In genomic region chr4:138494931-138495330, GRCh38 we compare ENCODE assay signal across 9 cellular contexts.
DNase-seq lines count a peak whose midpoint lies in the region; ATAC-seq and TF ChIP-seq lines count a peak whose summit lies in the region.
"Had no signal": no experiment of that assay in that cellular context is flagged by ENCODE, and none has a peak within 500 bp of the region (broad histone marks: within the 10 kb centered on the region; RNA-seq: fewer than 3 reads in every experiment).

No MANE protein-coding gene starts in this region.

- H3K27me3 ChIP-seq in GM23338 (ENCODE audit: insufficient read depth) (no peaks in the 10 kb centered on the region), Panc1 (ENCODE audit: control insufficient read depth, insufficient read depth, low read length) (no peaks in the 10 kb centered on the region), left ventricle myocardium inferior (ENCODE audit: low read depth) (no peaks in the 10 kb centered on the region)

- no peaks in the 10 kb centered on the region for H3K9me2 ChIP-seq in GM23338 (ENCODE audit: insufficient read depth)

- no peaks in the 10 kb centered on the region; the same call in 2 of the 3 replicates for H3K36me3 Mint-ChIP-seq in GM23338 (ENCODE audit: low read depth)
- no peaks in the 10 kb centered on the region for H3K36me3 Mint-ChIP-seq in activated CD8-positive, alpha-beta T cell treated with anti-CD3 and anti-CD28 coated beads for 36 hours (ENCODE audit: low read depth)

- H3K27me3 Mint-ChIP-seq in GM23338 (ENCODE audit: insufficient read depth, low read depth, poor library complexity), result peaks cover 3% of the 10 kb centered on the region
- no peaks in the 10 kb centered on the region for H3K27me3 Mint-ChIP-seq in activated CD8-positive, alpha-beta T cell treated with anti-CD3 and anti-CD28 coated beads for 36 hours

- intact Hi-C loops in Panc1 (cut with micrococcal nuclease; ENCODE audit: unreplicated experiment), result no loop called here
- intact Hi-C loops in left ventricle myocardium inferior (cut with micrococcal nuclease), result no loop called here
- intact Hi-C loops in activated CD8-positive, alpha-beta T cell treated with anti-CD3 and anti-CD28 coated beads for 36 hours (cut with micrococcal nuclease), result no loop called here

- H3K27ac Mint-ChIP-seq in GM23338, result no peak overlapping the region
- no peak overlapping the region for H3K27ac Mint-ChIP-seq in activated CD8-positive, alpha-beta T cell treated with anti-CD3 and anti-CD28 coated beads for 36 hours
- H3K27ac Mint-ChIP-seq: dendritic cell treated with granulocyte-macrophage colony-stimulating factor and Interleukin-4, amounts not matched to agents 40 ng/mL and 50 ng/mL, for 4 days had no signal

- no peaks in the 10 kb centered on the region for H4K20me1 ChIP-seq in GM23338 (replicated peaks; ENCODE audit: insufficient read depth)

- CTCF ChIA-PET in Panc1 (lab: Charles Lee), result no interaction called here
- CTCF ChIA-PET in activated CD8-positive, alpha-beta T cell treated with anti-CD3 and anti-CD28 coated beads for 36 hours (lab: Charles Lee), result no interaction called here

- H3K4me3 ChIP-seq in GM23338 (no peak overlapping the region), Panc1 (ENCODE audit: low read depth in 2 of 2, low read length in 2 of 2) (no peak overlapping the region), left ventricle myocardium inferior (no peak overlapping the region)

- ATAC-seq in GM23338 (peak; percentile 100), Panc1 (no peak), GM21515 (IDR thresholded peaks at IDR 0.05; ENCODE audit: unreplicated experiment) (no peak)
- no peak for ATAC-seq in activated CD8-positive, alpha-beta T cell treated with anti-CD3 and anti-CD28 coated beads for 36 hours

- H3K4me1 ChIP-seq in GM23338 (ENCODE audit: insufficient read depth) (no peaks in the 10 kb centered on the region), Panc1 (ENCODE audit: control insufficient read depth, insufficient read depth, low read length) (no peaks in the 10 kb centered on the region), left ventricle myocardium inferior (peaks cover 3% of the 10 kb centered on the region)

- in situ Hi-C loops in Panc1 (cut with HindIII; ENCODE audit: low pct_unique_long_range_greater_than_20kb, low sequenced_read_pairs), result no loop called here

- no peak overlapping the region for H2AFZ ChIP-seq in GM23338

- DNase-seq in DMS53 treated with DMSO at 0.1 percent for 48 hours (lab: John Stamatoyannopoulos, UW; ENCODE audit: unreplicated experiment) (peak; percentile 24), GM23338 (ENCODE audit: low spot score) (peak; percentile 80), Panc1 (ENCODE audit: low read depth, low spot score) (no peak), left ventricle myocardium inferior (no peak), KG1 (lab: John Stamatoyannopoulos, UW) (no peak)
- DNase-seq in activated CD8-positive, alpha-beta T cell treated with anti-CD3 and anti-CD28 coated beads for 36 hours, result no peak
- DNase-seq in activated CD4-positive, alpha-beta T cell treated with anti-CD3 and anti-CD28 coated beads, Interleukin-2, amount 50 U/mL, for 4 hours, result no peak

- H3F3A ChIP-seq in GM23338 (replicated peaks; ENCODE audit: low read depth), result no peaks in the 10 kb centered on the region

- BruUV-seq in Panc1 (replicated peaks; lab: Mats Ljungman, UMichigan), result no TSS peak

- H3K4me2 ChIP-seq in GM23338, result no peak overlapping the region

- peaks cover 7% of the 10 kb centered on the region; the same call in 1 of the 3 replicates for H3K4me1 Mint-ChIP-seq in GM23338
- H3K4me1 Mint-ChIP-seq in activated CD8-positive, alpha-beta T cell treated with anti-CD3 and anti-CD28 coated beads for 36 hours (ENCODE audit: low read depth), result no peaks in the 10 kb centered on the region

- POLR2A ChIA-PET in Panc1 (lab: Charles Lee), result no interaction called here
- POLR2A ChIA-PET in activated CD8-positive, alpha-beta T cell treated with anti-CD3 and anti-CD28 coated beads for 36 hours (lab: Charles Lee), result no interaction called here

- H3K79me2 ChIP-seq in GM23338 (replicated peaks; ENCODE audit: insufficient read depth), result no peaks in the 10 kb centered on the region

- no peaks in the 10 kb centered on the region for H3K36me3 ChIP-seq in GM23338 (ENCODE audit: insufficient read depth)
- H3K36me3 ChIP-seq in Panc1 (ENCODE audit: control insufficient read depth, insufficient read depth, low read length), result no peaks in the 10 kb centered on the region
- peaks cover 6% of the 10 kb centered on the region for H3K36me3 ChIP-seq in left ventricle myocardium inferior

- H3K9me3 ChIP-seq in Panc1 (ENCODE audit: control insufficient read depth, insufficient read depth, low read depth, low read length) (no peaks in the 10 kb centered on the region), left ventricle myocardium inferior (replicated peaks) (peaks cover 46% of the 10 kb centered on the region)

- H3K27ac ChIP-seq in GM23338 (ENCODE audit: low read depth) (no peak overlapping the region), Panc1 (ENCODE audit: low read length) (no peak overlapping the region), left ventricle myocardium inferior (replicated peaks) (no peak overlapping the region)

- peaks cover 14% of the 10 kb centered on the region; the same call in 2 of the 3 replicates for H3K9me3 Mint-ChIP-seq in GM23338
- H3K9me3 Mint-ChIP-seq in activated CD8-positive, alpha-beta T cell treated with anti-CD3 and anti-CD28 coated beads for 36 hours, result peaks cover 6% of the 10 kb centered on the region

- H3K4me3 Mint-ChIP-seq in GM23338, result no peak overlapping the region
- H3K4me3 Mint-ChIP-seq in activated CD8-positive, alpha-beta T cell treated with anti-CD3 and anti-CD28 coated beads for 36 hours, result no peak overlapping the region
- H3K4me3 Mint-ChIP-seq: dendritic cell treated with granulocyte-macrophage colony-stimulating factor and Interleukin-4, amounts not matched to agents 40 ng/mL and 50 ng/mL, for 4 days had no signal

- TF ChIP-seq CTCF in GM23338 (conservative IDR thresholded peaks at IDR 0.05; ENCODE audit: low read depth in 2 of 2) (peak; percentile 64 to 75), Panc1 (IDR thresholded peaks at IDR 0.05) (peak; percentile 17; the same call in 1 of the 2 replicates), left ventricle myocardium inferior (IDR thresholded peaks at IDR 0.05; ENCODE audit: borderline replicate concordance) (peak; percentile 42)
- no peak for TF ChIP-seq CTCF in activated CD8-positive, alpha-beta T cell treated with anti-CD3 and anti-CD28 coated beads for 36 hours (IDR thresholded peaks at IDR 0.05)

TF ChIP-seq in GM23338, 12 proteins besides CTCF, POLR2A, EP300 and RAD21 (continues in another document):
- no peak for TF ChIP-seq JUNB (IDR thresholded peaks at IDR 0.05; ENCODE audit: unreplicated experiment)
- no peak for TF ChIP-seq EZH2 (IDR thresholded peaks at IDR 0.05; ENCODE audit: low read depth, unreplicated experiment)

Comparison
In these comparisons a context has a peak if more than half of its experiments do, and no peak if none do; other contexts are left out.
1. DNase-seq: peak in DMS53 treated with DMSO at 0.1 percent for 48 hours (single experiment) and GM23338 (single experiment); none in Panc1 (single experiment), left ventricle myocardium inferior (single experiment), KG1 (single experiment), activated CD8-positive, alpha-beta T cell treated with anti-CD3 and anti-CD28 coated beads for 36 hours (single experiment) and activated CD4-positive, alpha-beta T cell treated with anti-CD3 and anti-CD28 coated beads, Interleukin-2, amount 50 U/mL, for 4 hours (0 of 2).